Comparison of ENCODE assay signal across 11 cellular contexts in the genomic region with DNA sequence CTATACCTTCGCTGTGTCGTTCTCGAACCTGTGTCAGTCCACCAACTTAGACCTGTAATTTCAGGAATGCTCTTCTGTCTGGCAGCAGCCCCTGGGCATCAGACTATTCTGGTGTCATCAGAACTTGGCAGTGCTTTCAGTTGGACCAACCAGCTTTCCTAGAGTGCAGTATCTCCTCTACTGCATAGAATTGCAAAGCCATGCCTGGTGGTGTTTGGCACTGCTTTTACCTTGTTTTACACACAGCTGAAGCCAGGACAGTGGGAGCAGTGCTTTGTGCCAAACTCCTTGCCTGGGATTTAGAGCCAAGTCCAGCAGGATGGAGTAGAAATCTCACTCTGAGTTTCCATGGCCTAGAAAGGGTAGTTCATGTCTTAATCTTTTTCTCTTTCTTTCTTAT. TPM values are rescaled to one million over a fixed set of nuclear protein-coding genes. Genes with fewer than 3 reads are reported as not detected.
DNase-seq lines count a peak whose midpoint lies in the region; ATAC-seq and TF ChIP-seq lines count a peak whose summit lies in the region.
"Had no signal": no experiment of that assay in that cellular context is flagged by ENCODE, and none has a peak within 500 bp of the region (broad histone marks: within the 10 kb centered on the region; RNA-seq: fewer than 3 reads in every experiment).

No MANE protein-coding gene starts in this region.

- POLR2A ChIA-PET in MCF 10A (lab: Yijun Ruan, JAX): interaction anchor here (0.9 to 6.0 kb wide), 4 partner anchors 11 to 576 kb away, joined by 3 to 230 read pairs (median 3); a partner anchor contains a TSS

- H3K4me3 ChIP-seq in breast epithelium (peak overlapping the region; percentile 47 to 70 (median 62)), esophagus muscularis mucosa (peak overlapping the region; percentile 63 to 69 (median 64)), upper lobe of left lung (peak overlapping the region in 3 of 4 donors; percentile 61 to 73 (median 69))

- H3K27me3 Mint-ChIP-seq in MCF 10A (ENCODE audit: insufficient read depth, unreplicated experiment): no peaks in the 10 kb centered on the region

- no peak for ATAC-seq in upper lobe of left lung (ENCODE audit: low FRiP score in 2 of 2)

- no peak overlapping the region for H3K27ac Mint-ChIP-seq in MCF 10A (ENCODE audit: low read depth, unreplicated experiment)

- TF ChIP-seq POLR2A in breast epithelium (IDR thresholded peaks at IDR 0.05) (no peak), esophagus muscularis mucosa (IDR thresholded peaks at IDR 0.05; ENCODE audit: low read depth) (no peak), upper lobe of left lung (IDR thresholded peaks at IDR 0.05) (no peak)

- 93% methylated on average over 3 of the region's 3 CpGs for WGBS in esophagus muscularis mucosa
- 73 to 95% methylated on average over 3 of the region's 3 CpGs for WGBS in upper lobe of left lung, 2 donors

- no peak for TF ChIP-seq EP300 in esophagus muscularis mucosa (IDR thresholded peaks at IDR 0.05)
- TF ChIP-seq EP300 in upper lobe of left lung (IDR thresholded peaks at IDR 0.05): no peak

- BruUV-seq in MCF 10A (replicated peaks; lab: Mats Ljungman, UMichigan): no TSS peak

- no peaks in the 10 kb centered on the region for H3K36me3 ChIP-seq in breast epithelium
- no peaks in the 10 kb centered on the region for H3K36me3 ChIP-seq in esophagus muscularis mucosa
- no peaks in the 10 kb centered on the region for H3K36me3 ChIP-seq in upper lobe of left lung
- H3K36me3 ChIP-seq: SJCRH30 had no signal

- intact Hi-C loops in breast epithelium (cut with DNase I; ENCODE audit: low total_unique reads): no loop called here
- intact Hi-C loops in MCF 10A (cut with micrococcal nuclease): loop anchor here (5.0 kb wide), 2 partner anchors 132 to 402 kb away; a partner anchor contains a TSS
- intact Hi-C loops in esophagus muscularis mucosa (cut with DNase I): no loop called here

- H3K27me3 ChIP-seq in breast epithelium (no peaks in the 10 kb centered on the region), esophagus muscularis mucosa (no peaks in the 10 kb centered on the region), upper lobe of left lung (no peaks in the 10 kb centered on the region)
- H3K27me3 ChIP-seq: SJCRH30 had no signal

- TF ChIP-seq CTCF in breast epithelium (IDR thresholded peaks at IDR 0.05) (no peak), MCF 10A (IDR thresholded peaks at IDR 0.05; ENCODE audit: unreplicated experiment) (no peak), esophagus muscularis mucosa (IDR thresholded peaks at IDR 0.05) (no peak), upper lobe of left lung (IDR thresholded peaks at IDR 0.05) (no peak)

- no peaks in the 10 kb centered on the region for H3K36me3 Mint-ChIP-seq in MCF 10A (ENCODE audit: insufficient read depth, unreplicated experiment)

- no peaks in the 10 kb centered on the region for H3K9me3 ChIP-seq in breast epithelium
- H3K9me3 ChIP-seq in esophagus muscularis mucosa: no peaks in the 10 kb centered on the region
- no peaks in the 10 kb centered on the region for H3K9me3 ChIP-seq in upper lobe of left lung
- H3K9me3 ChIP-seq: SJCRH30 had no signal

- H3K4me1 ChIP-seq in breast epithelium (peaks cover 7% of the 10 kb centered on the region in 2 donors), esophagus muscularis mucosa (peaks cover 17 to 42% (median 28%) of the 10 kb centered on the region in 4 donors), upper lobe of left lung (peaks cover 0 to 35% (median 15%) of the 10 kb centered on the region in 4 donors)

- CTCF ChIA-PET in MCF 10A (lab: Yijun Ruan, JAX): interaction anchor here (13.4 kb wide), 1 partner anchor 75 kb away, joined by 470 read pairs; a partner anchor contains a TSS

- DNase-seq in breast epithelium (ENCODE audit: low spot score in 2 of 2): peak in 1 of 2 donors; percentile 30
- no peak for DNase-seq in MCF 10A (ENCODE audit: unreplicated experiment)
- no peak for DNase-seq in esophagus muscularis mucosa (ENCODE audit: extremely low spot score)
- peak; percentile 35 for DNase-seq in myocyte (ENCODE audit: low read depth)
- DNase-seq in upper lobe of left lung: no peak
- no peak for DNase-seq in DMS79 (lab: John Stamatoyannopoulos, UW)
- DNase-seq in activated T-cell treated with anti-CD3 and anti-CD28 coated beads, Interleukin-2, amount 50 U/mL, for 1 hour: no peak
- DNase-seq in NCI-H1930 (lab: John Stamatoyannopoulos, UW): no peak
- DNase-seq: NCI-H187 treated with DMSO at 0.1 percent for 48 hours; stimulated activated CD4-positive, alpha-beta T cell treated with anti-CD3 and anti-CD28 coated beads, Interleukin-4, amount 100 ng/mL, for 4 hours had no signal

- H3K27ac ChIP-seq in breast epithelium (no peak overlapping the region), esophagus muscularis mucosa (replicated peaks in 1 of 4) (peak overlapping the region in 1 of 4 donors; percentile 82), upper lobe of left lung (peak overlapping the region in 3 of 4 donors; percentile 84 to 88 (median 85))
- H3K27ac ChIP-seq: SJCRH30 had no signal

- H3K4me1 Mint-ChIP-seq in MCF 10A (ENCODE audit: insufficient read depth, unreplicated experiment): no peaks in the 10 kb centered on the region

- H3K9me3 Mint-ChIP-seq in MCF 10A (ENCODE audit: unreplicated experiment): no peaks in the 10 kb centered on the region

- H3K4me3 Mint-ChIP-seq in MCF 10A (ENCODE audit: unreplicated experiment): no peak overlapping the region

RNA-seq across cellular contexts. Expression of a gene that starts 1.5 kb away (rescaled TPM):
- 10 to 100 TPM in 1 of 3 donors, 1 to 10 TPM in 2; 4.6 to 15.4 (median 9.1) TPM for total RNA-seq in breast epithelium
- total RNA-seq in MCF 10A (2022): 3.2 and 4.2 TPM in 2 replicates
- total RNA-seq in esophagus muscularis mucosa: 1 to 10 TPM; 2.5 to 7.5 (median 4.6) TPM
- 42.5 and 53.8 TPM in 2 replicates for total RNA-seq in myocyte
- 7.8 TPM for polyA plus RNA-seq in myocyte (2012)
- 10 to 100 TPM; 19.4 to 41.3 (median 31.8) TPM for total RNA-seq in upper lobe of left lung

RNA-seq across cellular contexts. Expression of a gene that starts 57.6 kb away (rescaled TPM):
- total RNA-seq in breast epithelium: 10 to 100 TPM; 15.7 to 43.6 (median 34.7) TPM
- not detected in 2 replicates for total RNA-seq in MCF 10A (2022)
- total RNA-seq in esophagus muscularis mucosa: 10 to 100 TPM in 1 of 4 donors, 1 to 10 TPM in 3; 1.7 to 37.3 (median 4.4) TPM
- not detected in 2 replicates for total RNA-seq in myocyte
- polyA plus RNA-seq in myocyte (2012): not detected
- total RNA-seq in upper lobe of left lung: 10 to 100 TPM in 5 of 6 donors, 1 to 10 TPM in 1; 5.4 to 25.1 (median 10.8) TPM
- total RNA-seq: SJCRH30 had no signal

Comparison
In these comparisons a context has a peak if more than half of its experiments do, and no peak if none do; other contexts are left out.
1. H3K27ac ChIP-seq: peak in upper lobe of left lung (3 of 4); none in breast epithelium (0 of 2).
2. Peak in every context shown above with its lines, with median percentiles within 50 percentile points of each other: H3K4me3 ChIP-seq.